In genomic region chr13:29067306-29067945, GRCh38 we compare ENCODE assay signal across 32 cellular contexts.
"Had no signal": no experiment of that assay in that cellular context is flagged by ENCODE, and none has a peak within 500 bp of the region (broad histone marks: within the 10 kb centered on the region; RNA-seq: fewer than 3 reads in every experiment).

No MANE protein-coding gene starts in this region.

- H3K27me3 ChIP-seq: brain microvascular endothelial cell had no signal

- H3K27ac ChIP-seq: brain microvascular endothelial cell, PC-9, RWPE1, VCaP had no signal

- H3K36me3 Mint-ChIP-seq: activated CD8-positive, alpha-beta memory T cell treated with anti-CD3 and anti-CD28 coated beads, Interleukin-2, amount 10 ng/mL, durations not matched to agents 7 days and 5 days; activated naive CD8-positive, alpha-beta T cell treated with anti-CD3 and anti-CD28 coated beads for 36 hours had no signal

- H2AFZ ChIP-seq: PC-9 had no signal

- DNase-seq: activated B cell treated with CpG ODN at 0.5 μM for 24 hours; activated CD4-positive, alpha-beta memory T cell treated with anti-CD3 and anti-CD28 coated beads, Interleukin-2, amount 10 ng/mL, durations not matched to agents 7 days and 5 days; activated CD4-positive, alpha-beta T cell treated with anti-CD3 and anti-CD28 coated beads for 4 hours; activated CD4-positive, alpha-beta T cell treated with anti-CD3 and anti-CD28 coated beads, Interleukin-2, amount 50 U/mL, for 1 hour; activated CD4-positive, CD25-positive, alpha-beta regulatory T cell treated with anti-CD3 and anti-CD28 coated beads, Interleukin-2, amount 50 U/mL, for 72 hours; activated CD8-positive, alpha-beta memory T cell treated with anti-CD3 and anti-CD28 coated beads for 24 hours; activated CD8-positive, alpha-beta memory T cell treated with anti-CD3 and anti-CD28 coated beads, Interleukin-2, amount 10 ng/mL, durations not matched to agents 7 days and 5 days; activated CD8-positive, alpha-beta memory T cell treated with anti-CD3 and anti-CD28 coated beads, Interleukin-2, amount 50 U/mL, for 48 hours; activated effector memory CD4-positive, alpha-beta T cell treated with anti-CD3 and anti-CD28 coated beads, Interleukin-2, amount 50 U/mL, for 16 hours; activated naive CD4-positive, alpha-beta T cell; activated naive CD4-positive, alpha-beta T cell treated with anti-CD3 and anti-CD28 coated beads, Interleukin-2, amount 50 U/mL, for 16 hours; activated naive CD8-positive, alpha-beta T cell treated with anti-CD3 and anti-CD28 coated beads for 36 hours; activated T-cell treated with anti-CD3 and anti-CD28 coated beads, Interleukin-2, amount 50 U/mL, for 48 hours; amniotic stem cell; aorta; brain microvascular endothelial cell; Karpas-422; NCI-H1092; NCI-H1436 treated with DMSO at 0.1 percent for 48 hours; NCI-H1694 treated with DMSO at 0.1 percent for 48 hours; NCI-H2029; NCI-H345; NCI-H524 treated with DMSO at 0.1 percent for 48 hours; PC-9; SW 1271; T-helper 1 cell; T-helper 2 cell; T-helper 9 cell had no signal

- H3K9me3 Mint-ChIP-seq: activated CD4-positive, alpha-beta memory T cell treated with anti-CD3 and anti-CD28 coated beads, Interleukin-2, amount 10 ng/mL, durations not matched to agents 7 days and 5 days; activated naive CD8-positive, alpha-beta T cell treated with anti-CD3 and anti-CD28 coated beads for 36 hours had no signal

- H3K4me3 ChIP-seq: PC-9 had no signal

- H3K4me2 ChIP-seq: PC-9 had no signal

- H3K27me3 Mint-ChIP-seq: activated CD4-positive, alpha-beta memory T cell treated with anti-CD3 and anti-CD28 coated beads, Interleukin-2, amount 10 ng/mL, durations not matched to agents 7 days and 5 days; activated CD8-positive, alpha-beta memory T cell treated with anti-CD3 and anti-CD28 coated beads, Interleukin-2, amount 10 ng/mL, durations not matched to agents 7 days and 5 days; activated naive CD8-positive, alpha-beta T cell treated with anti-CD3 and anti-CD28 coated beads for 36 hours; central memory CD8-positive, alpha-beta T cell had no signal

- H3K4me1 Mint-ChIP-seq: activated B cell treated with CpG ODN at 0.5 μM for 24 hours; activated CD8-positive, alpha-beta memory T cell treated with anti-CD3 and anti-CD28 coated beads, Interleukin-2, amount 10 ng/mL, durations not matched to agents 7 days and 5 days; activated naive CD8-positive, alpha-beta T cell treated with anti-CD3 and anti-CD28 coated beads for 36 hours; central memory CD8-positive, alpha-beta T cell had no signal

- H3K36me3 ChIP-seq: brain microvascular endothelial cell had no signal

- H3K4me3 Mint-ChIP-seq: activated B cell treated with CpG ODN at 0.5 μM for 24 hours; activated CD4-positive, alpha-beta memory T cell treated with anti-CD3 and anti-CD28 coated beads, Interleukin-2, amount 10 ng/mL, durations not matched to agents 7 days and 5 days; activated CD8-positive, alpha-beta memory T cell treated with anti-CD3 and anti-CD28 coated beads, Interleukin-2, amount 10 ng/mL, durations not matched to agents 7 days and 5 days; activated naive CD8-positive, alpha-beta T cell treated with anti-CD3 and anti-CD28 coated beads for 36 hours; central memory CD8-positive, alpha-beta T cell had no signal

- H3K27ac Mint-ChIP-seq: activated B cell treated with CpG ODN at 0.5 μM for 24 hours; activated CD4-positive, alpha-beta memory T cell treated with anti-CD3 and anti-CD28 coated beads, Interleukin-2, amount 10 ng/mL, durations not matched to agents 7 days and 5 days; activated CD8-positive, alpha-beta memory T cell treated with anti-CD3 and anti-CD28 coated beads, Interleukin-2, amount 10 ng/mL, durations not matched to agents 7 days and 5 days; activated naive CD8-positive, alpha-beta T cell treated with anti-CD3 and anti-CD28 coated beads for 36 hours had no signal

- FAIRE-seq: RCC 7860 had no signal
